Comparison of ENCODE assay signal across 1 cellular context in genomic region chr6:40378071-40378724, GRCh38.
TF ChIP-seq lines count a peak whose summit lies in the region.

No MANE protein-coding gene starts in this region.

TF ChIP-seq in K562, 482 proteins besides CTCF, POLR2A, EP300 and RAD21 (continues in another document):
- TF ChIP-seq ZC3H8 (IDR thresholded peaks at IDR 0.05) (no peak), ZNF263 (CRISPR knock-in tag; IDR thresholded peaks at IDR 0.05; ENCODE audit: borderline replicate concordance) (peak; percentile 49; the same call in 1 of the 2 replicates), ATF7 (IDR thresholded peaks at IDR 0.05) (peak; percentile 25; the same call in 1 of the 2 replicates), TCF3 (CRISPR knock-in tag; IDR thresholded peaks at IDR 0.05) (peak; percentile 79), MYNN (IDR thresholded peaks at IDR 0.05) (no peak), MYNN (CRISPR knock-in tag; IDR thresholded peaks at IDR 0.05) (no peak), CEBPB (tag; IDR thresholded peaks at IDR 0.05) (peak; percentile 99), TRIM24 (IDR thresholded peaks at IDR 0.05) (peak; percentile 77 to 88), HNRNPL (IDR thresholded peaks at IDR 0.05; ENCODE audit: low read depth, low read length) (no peak), POLR2B (IDR thresholded peaks at IDR 0.05; ENCODE audit: low read depth, partially characterized antibody) (no peak), NR2F6 (CRISPR knock-in tag; IDR thresholded peaks at IDR 0.05) (no peak), ZNF324 (CRISPR knock-in tag; IDR thresholded peaks at IDR 0.05) (no peak), CSDE1 (IDR thresholded peaks at IDR 0.05) (no peak), MXD1 (CRISPR knock-in tag; IDR thresholded peaks at IDR 0.05; ENCODE audit: borderline replicate concordance, poor library complexity, severe bottlenecking) (no peak), GMEB1 (CRISPR knock-in tag; IDR thresholded peaks at IDR 0.05) (no peak), FOXK2 (conservative IDR thresholded peaks at IDR 0.05 in 1 of 2, IDR thresholded peaks at IDR 0.05 in 1 of 2; ENCODE audit: low read depth in 2 of 2) (no peak), STAT5A (IDR thresholded peaks at IDR 0.05; ENCODE audit: borderline replicate concordance, low read length) (peak; percentile 54; the same call in 1 of the 2 replicates), MTA2 (IDR thresholded peaks at IDR 0.05; ENCODE audit: low read depth) (0 out of 2 replicates have a peak, but pooled peaks have one; percentile 16), ZNF561 (CRISPR knock-in tag; conservative IDR thresholded peaks at IDR 0.05) (no peak), LEF1 (IDR thresholded peaks at IDR 0.05) (peak; percentile 34; the same call in 1 of the 2 replicates), ZFX (CRISPR knock-in tag; IDR thresholded peaks at IDR 0.05) (no peak), CBX1 (IDR thresholded peaks at IDR 0.05; ENCODE audit: low read depth) (no peak), CEBPG (CRISPR knock-in tag; IDR thresholded peaks at IDR 0.05) (peak; percentile 86), CEBPG (tag; conservative IDR thresholded peaks at IDR 0.05 in 1 of 2, IDR thresholded peaks at IDR 0.05 in 1 of 2) (peak; percentile 90 to 93), CREBBP (IDR thresholded peaks at IDR 0.05; ENCODE audit: low read depth, low read length) (no peak), E2F4 (CRISPR knock-in tag; IDR thresholded peaks at IDR 0.05; ENCODE audit: low read depth) (no peak), TBP (optimal IDR thresholded peaks at IDR 0.05; ENCODE audit: low read depth, low read length) (peak; percentile 32), PKNOX1 (IDR thresholded peaks at IDR 0.05) (peak; percentile 90), CHAMP1 (IDR thresholded peaks at IDR 0.05) (0 out of 2 replicates have a peak, but pooled peaks have one; percentile 46), RHOXF2B (CRISPR knock-in tag; conservative IDR thresholded peaks at IDR 0.05) (no peak), ZNF197 (CRISPR knock-in tag; IDR thresholded peaks at IDR 0.05; ENCODE audit: low read depth) (0 out of 2 replicates have a peak, but pooled peaks have one; percentile 50), ZNF584 (CRISPR knock-in tag; IDR thresholded peaks at IDR 0.05; ENCODE audit: low read depth) (no peak), CBFA2T2 (conservative IDR thresholded peaks at IDR 0.05) (peak; percentile 55), NBN (IDR thresholded peaks at IDR 0.05; ENCODE audit: low read depth) (no peak), SMARCA4 (IDR thresholded peaks at IDR 0.05) (0 out of 2 replicates have a peak, but pooled peaks have one; percentile 48), MAZ (CRISPR knock-in tag; conservative IDR thresholded peaks at IDR 0.05 in 1 of 2, IDR thresholded peaks at IDR 0.05 in 1 of 2) (peak; percentile 31 to 35; a peak in 1 of 4 replicates), FOXM1 (IDR thresholded peaks at IDR 0.05; ENCODE audit: low read depth) (peak; percentile 36; the same call in 1 of the 2 replicates), FOXM1 (CRISPR knock-in tag; IDR thresholded peaks at IDR 0.05; ENCODE audit: low read depth) (no peak), PHTF2 (CRISPR knock-in tag; IDR thresholded peaks at IDR 0.05) (no peak), MECOM (CRISPR knock-in tag; IDR thresholded peaks at IDR 0.05) (peak; percentile 53; the same call in 1 of the 2 replicates), ZNF639 (CRISPR knock-in tag; conservative IDR thresholded peaks at IDR 0.05 in 1 of 2, IDR thresholded peaks at IDR 0.05 in 1 of 2) (0 out of 4 replicates have a peak, but pooled peaks of 1 of the 2 experiments have one; percentile 25), MEIS2 (IDR thresholded peaks at IDR 0.05; ENCODE audit: partially characterized antibody) (peak; percentile 97), CBFA2T3 (IDR thresholded peaks at IDR 0.05) (peak; percentile 71), POU5F1 (IDR thresholded peaks at IDR 0.05; ENCODE audit: borderline replicate concordance, low read depth, low read length, partially characterized antibody) (no peak), LARP7 (IDR thresholded peaks at IDR 0.05) (no peak), CREM (IDR thresholded peaks at IDR 0.05; ENCODE audit: low read depth) (peak; percentile 44; the same call in 1 of the 2 replicates), RCOR1 (IDR thresholded peaks at IDR 0.05; ENCODE audit: borderline replicate concordance in 1 of 2, low read depth in 2 of 2, low read length in 2 of 2) (peak in 1 of 2 experiments; percentile 39; a peak in 1 of 4 replicates), CBX2 (IDR thresholded peaks at IDR 0.05; ENCODE audit: insufficient read depth, low read length, poor library complexity, severe bottlenecking) (no peak), ARID3B (CRISPR knock-in tag; IDR thresholded peaks at IDR 0.05; ENCODE audit: borderline replicate concordance) (no peak), GATA2 (CRISPR knock-in tag; IDR thresholded peaks at IDR 0.05) (no peak), RNF2 (IDR thresholded peaks at IDR 0.05) (peak; percentile 86), POLR2AphosphoS5 (IDR thresholded peaks at IDR 0.05; ENCODE audit: control insufficient read depth, insufficient read depth, low read depth, low read length) (no peak), CXXC5 (CRISPR knock-in tag; IDR thresholded peaks at IDR 0.05) (peak; percentile 34; the same call in 1 of the 2 replicates)
- TF ChIP-seq, protein P1, sequence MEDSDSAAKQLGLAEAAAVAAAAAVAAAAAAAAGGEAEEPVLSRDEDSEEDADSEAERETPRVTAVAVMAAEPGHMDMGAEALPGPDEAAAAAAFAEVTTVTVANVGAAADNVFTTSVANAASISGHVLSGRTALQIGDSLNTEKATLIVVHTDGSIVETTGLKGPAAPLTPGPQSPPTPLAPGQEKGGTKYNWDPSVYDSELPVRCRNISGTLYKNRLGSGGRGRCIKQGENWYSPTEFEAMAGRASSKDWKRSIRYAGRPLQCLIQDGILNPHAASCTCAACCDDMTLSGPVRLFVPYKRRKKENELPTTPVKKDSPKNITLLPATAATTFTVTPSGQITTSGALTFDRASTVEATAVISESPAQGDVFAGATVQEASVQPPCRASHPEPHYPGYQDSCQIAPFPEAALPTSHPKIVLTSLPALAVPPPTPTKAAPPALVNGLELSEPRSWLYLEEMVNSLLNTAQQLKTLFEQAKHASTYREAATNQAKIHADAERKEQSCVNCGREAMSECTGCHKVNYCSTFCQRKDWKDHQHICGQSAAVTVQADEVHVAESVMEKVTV (CRISPR knock-in tag; IDR thresholded peaks at IDR 0.05), result no peak
- TF ChIP-seq, protein P2, sequence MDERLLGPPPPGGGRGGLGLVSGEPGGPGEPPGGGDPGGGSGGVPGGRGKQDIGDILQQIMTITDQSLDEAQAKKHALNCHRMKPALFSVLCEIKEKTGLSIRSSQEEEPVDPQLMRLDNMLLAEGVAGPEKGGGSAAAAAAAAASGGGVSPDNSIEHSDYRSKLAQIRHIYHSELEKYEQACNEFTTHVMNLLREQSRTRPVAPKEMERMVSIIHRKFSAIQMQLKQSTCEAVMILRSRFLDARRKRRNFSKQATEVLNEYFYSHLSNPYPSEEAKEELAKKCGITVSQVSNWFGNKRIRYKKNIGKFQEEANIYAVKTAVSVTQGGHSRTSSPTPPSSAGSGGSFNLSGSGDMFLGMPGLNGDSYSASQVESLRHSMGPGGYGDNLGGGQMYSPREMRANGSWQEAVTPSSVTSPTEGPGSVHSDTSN (CRISPR knock-in tag; IDR thresholded peaks at IDR 0.05; ENCODE audit: low read depth), result no peak; the same call in 1 of the 2 replicates
- TF ChIP-seq, protein P2 (tag; conservative IDR thresholded peaks at IDR 0.05; ENCODE audit: low read depth), result peak; percentile 94
- TF ChIP-seq, protein P3, sequence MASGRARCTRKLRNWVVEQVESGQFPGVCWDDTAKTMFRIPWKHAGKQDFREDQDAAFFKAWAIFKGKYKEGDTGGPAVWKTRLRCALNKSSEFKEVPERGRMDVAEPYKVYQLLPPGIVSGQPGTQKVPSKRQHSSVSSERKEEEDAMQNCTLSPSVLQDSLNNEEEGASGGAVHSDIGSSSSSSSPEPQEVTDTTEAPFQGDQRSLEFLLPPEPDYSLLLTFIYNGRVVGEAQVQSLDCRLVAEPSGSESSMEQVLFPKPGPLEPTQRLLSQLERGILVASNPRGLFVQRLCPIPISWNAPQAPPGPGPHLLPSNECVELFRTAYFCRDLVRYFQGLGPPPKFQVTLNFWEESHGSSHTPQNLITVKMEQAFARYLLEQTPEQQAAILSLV (tag; IDR thresholded peaks at IDR 0.05), result peak; percentile 83
